16 cellular contexts compared by ENCODE assay signal in the genomic region with DNA sequence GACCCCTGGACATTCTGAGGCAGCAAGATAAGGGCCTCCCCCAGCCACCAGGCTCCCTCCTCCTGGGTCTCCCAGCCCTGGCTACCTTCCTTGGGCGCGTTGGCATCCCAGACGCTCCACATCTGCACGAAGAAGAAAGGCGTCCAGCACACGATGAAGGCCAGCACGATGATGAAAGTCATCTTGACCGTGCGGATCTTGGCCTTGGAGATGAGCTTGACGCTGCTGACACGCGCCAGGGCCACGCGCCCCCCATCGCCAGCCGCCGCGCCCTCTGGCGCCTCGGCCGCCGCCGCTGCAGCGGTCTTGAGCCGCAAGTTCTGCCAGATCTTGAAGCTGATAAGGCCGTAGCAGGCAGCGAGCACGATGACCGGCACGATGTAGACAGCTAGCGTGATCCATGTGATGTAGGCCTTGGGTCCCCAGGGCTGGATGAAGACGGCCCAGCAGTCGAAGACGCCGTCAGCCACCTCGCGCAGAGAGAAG. TPM values are rescaled to one million over a fixed set of nuclear protein-coding genes. Genes with fewer than 3 reads are reported as not detected.
DNase-seq lines count a peak whose midpoint lies in the region; ATAC-seq and TF ChIP-seq lines count a peak whose summit lies in the region.
"Had no signal": no experiment of that assay in that cellular context is flagged by ENCODE, and none has a peak within 500 bp of the region (broad histone marks: within the 10 kb centered on the region; RNA-seq: fewer than 3 reads in every experiment).

No MANE protein-coding gene starts in this region.

- TF ChIP-seq CTCF in astrocyte of the cerebellum (IDR thresholded peaks at IDR 0.05; ENCODE audit: low read depth, low read length, missing control alignments), result no peak

- in situ Hi-C loops in astrocyte of the cerebellum (cut with HindIII; ENCODE audit: low sequenced_read_pairs), result no loop called here

- DNase-seq in astrocyte of the cerebellum (ENCODE audit: low read depth), result no peak
- DNase-seq in islet precursor cell, result peak; percentile 42
- no peak for DNase-seq in RPMI8226
- DNase-seq in effector memory CD4-positive, alpha-beta T cell, result no peak
- no peak for DNase-seq in stimulated activated CD4-positive, alpha-beta T cell treated with anti-CD3 and anti-CD28 coated beads, Interleukin-4, amount 100 ng/mL, for 1 hour
- DNase-seq in DMS114 treated with DMSO at 0.1 percent for 48 hours (lab: John Stamatoyannopoulos, UW; ENCODE audit: unreplicated experiment), result no peak
- DNase-seq: activated T-cell treated with anti-CD3 and anti-CD28 coated beads for 4 hours, aorta, HCEC 1CT, hippocampal formation, SHP77 had no signal

- H3K9me3 ChIP-seq in skeletal muscle tissue (ENCODE audit: control insufficient read depth in 3 of 3, low read length in 3 of 3), result no peaks in the 10 kb centered on the region
- no peaks in the 10 kb centered on the region for H3K9me3 ChIP-seq in effector memory CD4-positive, alpha-beta T cell (ENCODE audit: control insufficient read depth, low read length)
- H3K9me3 ChIP-seq: thyroid gland had no signal

- H3K27ac ChIP-seq in skeletal muscle tissue (ENCODE audit: low read depth, low read length), result no peak overlapping the region
- H3K27ac ChIP-seq in effector memory CD4-positive, alpha-beta T cell (ENCODE audit: insufficient read depth, low read length, poor library complexity, severe bottlenecking), result no peak overlapping the region
- H3K27ac ChIP-seq: thyroid gland had no signal

- H3K4me1 ChIP-seq in skeletal muscle tissue (ENCODE audit: control insufficient read depth in 3 of 3, insufficient read depth in 3 of 3, low read length in 3 of 3), result peaks cover 19 to 27% (median 20%) of the 10 kb centered on the region in 3 donors
- no peaks in the 10 kb centered on the region for H3K4me1 ChIP-seq in effector memory CD4-positive, alpha-beta T cell (ENCODE audit: control insufficient read depth, insufficient read depth, low read length, poor library complexity, severe bottlenecking)

- H3K4me3 ChIP-seq in astrocyte of the cerebellum (ENCODE audit: low read depth, low read length) (peak overlapping the region; percentile 57), skeletal muscle tissue (ENCODE audit: low read length in 3 of 3) (peak overlapping the region in 2 of 3 donors; percentile 33 to 61)
- H3K4me3 ChIP-seq in effector memory CD4-positive, alpha-beta T cell (ENCODE audit: insufficient read depth, low read depth, low read length, poor library complexity, severe bottlenecking), result no peak overlapping the region
- H3K4me3 ChIP-seq: thyroid gland had no signal

- peak overlapping the region in 1 of 3 donors; percentile 3 for H3K9ac ChIP-seq in skeletal muscle tissue (ENCODE audit: low read depth in 1 of 3, low read length in 3 of 3)

- no peaks in the 10 kb centered on the region for H3K36me3 ChIP-seq in skeletal muscle tissue (ENCODE audit: control insufficient read depth in 3 of 3, insufficient read depth in 3 of 3, low read length in 3 of 3)
- H3K36me3 ChIP-seq in effector memory CD4-positive, alpha-beta T cell (ENCODE audit: control insufficient read depth, insufficient read depth, low read length), result no peaks in the 10 kb centered on the region
- H3K36me3 ChIP-seq: thyroid gland had no signal

- peaks cover 32 to 49% (median 39%) of the 10 kb centered on the region in 3 donors for H3K27me3 ChIP-seq in skeletal muscle tissue (ENCODE audit: control insufficient read depth in 3 of 3, insufficient read depth in 3 of 3, low read length in 3 of 3)
- peaks cover 21% of the 10 kb centered on the region for H3K27me3 ChIP-seq in effector memory CD4-positive, alpha-beta T cell (replicated peaks; ENCODE audit: control insufficient read depth, insufficient read depth, low read length, poor library complexity, severe bottlenecking)

- peak; percentile 5 for ATAC-seq in GM19395 (IDR thresholded peaks at IDR 0.05; ENCODE audit: unreplicated experiment)
- ATAC-seq: sciatic nerve had no signal

RNA-seq across cellular contexts. Expression of gene OXTR, which starts 2.2 kb away (rescaled TPM):
- 0.52 TPM for total RNA-seq in skeletal muscle tissue

RNA-seq across cellular contexts. Expression of gene CAV3, which starts 33.6 kb away (rescaled TPM):
- 222 TPM for total RNA-seq in skeletal muscle tissue
- total RNA-seq: aorta, mononuclear cell, sciatic nerve, thyroid gland had no signal
